In genomic region chr5:114449836-114450515, GRCh38 we compare ENCODE assay signal across 8 cellular contexts.
DNase-seq lines count a peak whose midpoint lies in the region; ATAC-seq lines count a peak whose summit lies in the region.

No MANE protein-coding gene starts in this region.

- no peak overlapping the region for H3K9ac ChIP-seq in NT2/D1 (ENCODE audit: insufficient read length, low read depth)

- no peaks in the 10 kb centered on the region for H3K36me3 ChIP-seq in NT2/D1 (ENCODE audit: insufficient read depth, insufficient read length, low read length)

- H3K4me1 ChIP-seq in NT2/D1 (ENCODE audit: insufficient read depth, insufficient read length), result no peaks in the 10 kb centered on the region

- peak; percentile 84 for DNase-seq in ELF-1 (ENCODE audit: low read depth, low spot score)
- DNase-seq in NT2/D1 (ENCODE audit: low read depth, low spot score), result peak; percentile 44
- DNase-seq in activated naive CD4-positive, alpha-beta T cell treated with anti-CD3 and anti-CD28 coated beads, Interleukin-2, amount 50 U/mL, for 16 hours, result peak; percentile 37
- peak; percentile 80 for DNase-seq in left cardiac atrium
- DNase-seq in putamen (ENCODE audit: low spot score), result peak; percentile 63
- no peak for DNase-seq in effector CD4-positive, alpha-beta T cell

- H3K27me3 ChIP-seq in NT2/D1 (ENCODE audit: insufficient read depth, insufficient read length), result no peaks in the 10 kb centered on the region

- H3K9me3 ChIP-seq in NT2/D1 (ENCODE audit: insufficient read depth, low read length), result no peaks in the 10 kb centered on the region

- H3K4me3 ChIP-seq in NT2/D1 (ENCODE audit: insufficient read length, low read depth), result no peak overlapping the region

- intact Hi-C loops in left cardiac atrium (cut with DNase I), result loop anchor here (2.0 to 10.0 kb wide), 6 partner anchors 85 to 838 kb away; partner anchors contain the start of gene KCNN2 (in 1 of the 2)

- peak; percentile 96 for ATAC-seq in GM19467 (IDR thresholded peaks at IDR 0.05; ENCODE audit: unreplicated experiment)
- ATAC-seq in HG03457 (IDR thresholded peaks at IDR 0.05; ENCODE audit: unreplicated experiment), result peak; percentile 98
- peak; percentile 99 for ATAC-seq in left cardiac atrium
